In the genomic region with DNA sequence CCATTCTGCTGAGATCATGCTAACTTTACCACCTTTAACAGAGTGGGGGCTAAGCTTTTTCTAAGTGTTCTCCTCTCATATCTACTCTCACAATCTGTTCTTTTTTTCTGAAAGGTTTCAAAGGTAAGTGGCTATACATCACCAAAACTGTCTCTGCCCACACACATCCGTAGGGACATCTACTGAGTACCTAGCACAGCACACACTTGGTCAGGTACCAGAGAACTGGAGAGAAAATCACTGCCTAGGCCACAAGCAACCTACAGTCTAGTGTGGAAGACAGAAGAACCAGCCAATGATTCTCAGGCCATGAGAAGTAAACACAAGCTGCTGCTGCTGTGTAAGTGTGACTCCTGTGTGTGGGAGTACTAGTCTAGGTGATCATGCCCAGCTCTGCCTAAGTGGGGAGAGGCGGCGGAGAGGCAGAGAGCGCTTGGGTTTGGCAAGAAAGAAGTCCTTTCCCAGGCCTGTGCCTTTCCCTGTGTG, we compare ENCODE assay signal across 1 cellular context.
TF ChIP-seq lines count a peak whose summit lies in the region.

No MANE protein-coding gene starts in this region.

TF ChIP-seq in GM23338, 12 proteins besides CTCF, POLR2A, EP300 and RAD21 (continued from another document):
- no peak for TF ChIP-seq REST (IDR thresholded peaks at IDR 0.05; ENCODE audit: unreplicated experiment)
- TF ChIP-seq NANOG (IDR thresholded peaks at IDR 0.05; ENCODE audit: borderline replicate concordance) = no peak
